14 cellular contexts compared by ENCODE assay signal in the genomic region with DNA sequence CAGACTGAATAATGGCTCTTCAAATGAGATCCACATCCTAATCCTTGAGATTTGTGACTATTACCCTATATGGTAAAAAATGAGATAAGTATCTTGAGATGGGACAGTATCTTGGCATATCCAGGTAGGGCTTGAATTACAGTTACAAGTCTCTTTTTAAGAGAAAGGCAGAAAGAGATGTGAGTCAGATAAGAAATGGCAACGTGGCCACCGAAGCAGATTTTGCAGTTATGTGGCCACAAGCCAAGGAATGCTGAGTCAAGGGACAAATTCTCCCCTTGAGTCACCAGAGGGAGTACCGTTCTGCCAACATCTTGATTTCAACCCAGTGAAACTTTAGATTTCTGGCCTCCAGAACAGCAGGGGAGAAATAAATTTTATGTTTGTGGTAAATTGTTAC.
DNase-seq lines count a peak whose midpoint lies in the region; ATAC-seq and TF ChIP-seq lines count a peak whose summit lies in the region.
"Had no signal": no experiment of that assay in that cellular context is flagged by ENCODE, and none has a peak within 500 bp of the region (broad histone marks: within the 10 kb centered on the region; RNA-seq: fewer than 3 reads in every experiment).

No MANE protein-coding gene starts in this region.

- no peaks in the 10 kb centered on the region for H3K36me3 ChIP-seq in SK-N-MC (ENCODE audit: insufficient read depth, low read length)
- no peaks in the 10 kb centered on the region for H3K36me3 ChIP-seq in thoracic aorta
- H3K36me3 ChIP-seq: sigmoid colon had no signal

- H3K4me3 ChIP-seq in SK-N-MC (no peak overlapping the region), fibroblast of pulmonary artery (replicated peaks; ENCODE audit: low read depth, low read length) (no peak overlapping the region), thoracic aorta (no peak overlapping the region)
- H3K4me3 ChIP-seq: sigmoid colon had no signal

- H3K27me3 ChIP-seq in thoracic aorta (replicated peaks; ENCODE audit: insufficient read depth), result no peaks in the 10 kb centered on the region
- H3K27me3 ChIP-seq: sigmoid colon had no signal

- H3K27ac ChIP-seq in SK-N-MC (peak overlapping the region; percentile 92; the same call in 1 of the 2 replicates), thoracic aorta (no peak overlapping the region)
- H3K27ac ChIP-seq: sigmoid colon had no signal

- no peaks in the 10 kb centered on the region for H3K9me3 ChIP-seq in SK-N-MC (ENCODE audit: low read depth, low read length)
- no peaks in the 10 kb centered on the region for H3K9me3 ChIP-seq in thoracic aorta
- H3K9me3 ChIP-seq: sigmoid colon had no signal

- TF ChIP-seq CTCF in fibroblast of pulmonary artery (IDR thresholded peaks at IDR 0.05; ENCODE audit: low read length, missing control alignments), result no peak
- TF ChIP-seq CTCF in thoracic aorta (IDR thresholded peaks at IDR 0.05), result no peak

- ATAC-seq in thoracic aorta (ENCODE audit: insufficient number of reproducible peaks, low FRiP score, low read depth) (peak; percentile 20), GM18498 (IDR thresholded peaks at IDR 0.05; ENCODE audit: unreplicated experiment) (no peak), GM18519 (IDR thresholded peaks at IDR 0.05; ENCODE audit: low FRiP score, unreplicated experiment) (no peak)
- ATAC-seq: activated CD8-positive, alpha-beta T cell treated with anti-CD3 and anti-CD28 coated beads, Interleukin-2, amount 10 ng/mL, durations not matched to agents 7 days and 5 days had no signal

- no peak overlapping the region for H3K9ac ChIP-seq in SK-N-MC (ENCODE audit: insufficient read length)

- DNase-seq in HT-29 (ENCODE audit: low spot score), result peak; percentile 1
- DNase-seq in SK-N-MC (ENCODE audit: low read depth, low spot score), result no peak
- DNase-seq in fibroblast of pulmonary artery (ENCODE audit: low read depth), result peak; percentile 83
- DNase-seq in thoracic aorta (ENCODE audit: low spot score), result no peak
- DNase-seq in NOMO-1 (lab: John Stamatoyannopoulos, UW; ENCODE audit: unreplicated experiment in 2 of 2), result no peak
- DNase-seq: activated CD8-positive, alpha-beta T cell treated with anti-CD3 and anti-CD28 coated beads, Interleukin-2, amount 10 ng/mL, durations not matched to agents 7 days and 5 days; activated effector memory CD4-positive, alpha-beta T cell treated with Interleukin-2 at 50 U/mL for 16 hours; endodermal cell; NCI-H1436 treated with DMSO at 0.1 percent for 48 hours; NCI-H748 treated with DMSO at 0.1 percent for 48 hours; SHP77; sigmoid colon had no signal

- H3K4me1 ChIP-seq in thoracic aorta (ENCODE audit: control insufficient read depth in 1 of 2, low read depth in 2 of 2), result no peaks in the 10 kb centered on the region

Comparison
In these comparisons a context has a peak if more than half of its experiments do, and no peak if none do; other contexts are left out.
1. DNase-seq: peak in HT-29 (single experiment) and fibroblast of pulmonary artery (single experiment); none in SK-N-MC (single experiment), thoracic aorta (single experiment) and NOMO-1 (0 of 2).